22 cellular contexts compared by ENCODE assay signal in the genomic region with DNA sequence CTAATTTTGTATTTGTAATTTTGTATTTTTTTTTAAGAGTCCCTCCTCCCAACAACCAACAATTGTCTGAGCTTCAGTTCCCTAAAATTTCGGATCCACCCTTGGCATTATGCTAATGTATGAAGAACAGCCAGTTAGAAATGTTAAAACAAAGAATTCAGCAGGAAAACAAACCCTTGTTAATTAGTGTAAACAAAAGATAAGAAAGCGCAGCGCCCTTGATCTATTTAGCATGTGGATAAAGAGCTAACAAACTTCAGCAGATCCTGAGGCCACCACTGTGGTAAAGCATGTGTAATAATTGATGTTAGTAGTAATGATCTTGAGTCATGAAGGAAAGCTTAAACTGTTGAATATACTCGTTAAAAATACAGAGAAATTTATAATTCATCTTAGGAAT.
"Had no signal": no experiment of that assay in that cellular context is flagged by ENCODE, and none has a peak within 500 bp of the region (broad histone marks: within the 10 kb centered on the region; RNA-seq: fewer than 3 reads in every experiment).

No MANE protein-coding gene starts in this region.

- H3K4me2 ChIP-seq: neural progenitor cell had no signal

- H3K9ac ChIP-seq: neural progenitor cell, parathyroid adenoma had no signal

- H3K27ac ChIP-seq: gastrocnemius medialis, neural progenitor cell, parathyroid adenoma, right lobe of liver, testis, tibial artery had no signal

- H3K79me2 ChIP-seq: parathyroid adenoma had no signal

- H3K27me3 ChIP-seq: gastrocnemius medialis, neural progenitor cell, right lobe of liver, testis, tibial artery had no signal

- H3K4me3 ChIP-seq: gastrocnemius medialis, lung, neural progenitor cell, right lobe of liver, testis, tibial artery had no signal

- H3K4me1 ChIP-seq: gastrocnemius medialis, neural progenitor cell, parathyroid adenoma, right lobe of liver, testis had no signal

- DNase-seq: cerebellar nuclear complex; cortex of kidney; effector CD4-positive, alpha-beta T cell; erythroblast; foreskin fibroblast; gastrocnemius medialis; head of caudate nucleus; kidney; midbrain; naive thymus-derived CD4-positive, alpha-beta T cell; right lobe of liver; small intestine; stimulated activated CD4-positive, alpha-beta T cell treated with anti-CD3 and anti-CD28 coated beads, Interleukin-12 subunit alpha, Interleukin-12 subunit beta, amount 100 ng/mL, for 4 hours; stimulated activated CD4-positive, alpha-beta T cell treated with anti-CD3 and anti-CD28 coated beads, Interleukin-2, amount 100 ng/mL, for 24 hours; stimulated activated CD4-positive, alpha-beta T cell treated with anti-CD3 and anti-CD28 coated beads, Interleukin-4, amount 100 ng/mL, for 24 hours; stimulated activated naive CD4-positive, alpha-beta T cell treated with Interleukin-2 at 50 U/mL for 16 hours; substantia nigra; testis; tibial artery had no signal

- FAIRE-seq: kidney, small intestine had no signal

- H3K9me3 ChIP-seq: gastrocnemius medialis, right lobe of liver, testis, tibial artery had no signal

- H3K36me3 ChIP-seq: gastrocnemius medialis, neural progenitor cell, right lobe of liver, tibial artery had no signal
